In genomic region chr2:61015971-61016370, GRCh38 we compare ENCODE assay signal across 1 cellular context.
TF ChIP-seq lines count a peak whose summit lies in the region.

No MANE protein-coding gene starts in this region.

TF ChIP-seq in SK-N-SH treated with all-trans-retinoic acid at 6 μM for 48 hours, 23 proteins besides CTCF, POLR2A, EP300 and RAD21 (continued from another document):
- TF ChIP-seq POU6F1 (CRISPR knock-in tag; IDR thresholded peaks at IDR 0.05; ENCODE audit: borderline replicate concordance, low read depth) (no peak), ZNF8 (CRISPR knock-in tag; IDR thresholded peaks at IDR 0.05) (no peak), ZNF70 (CRISPR knock-in tag; IDR thresholded peaks at IDR 0.05) (no peak), ZFP3 (CRISPR knock-in tag; IDR thresholded peaks at IDR 0.05) (no peak), PATZ1 (CRISPR knock-in tag; IDR thresholded peaks at IDR 0.05; ENCODE audit: borderline replicate concordance) (no peak), RARB (CRISPR knock-in tag; IDR thresholded peaks at IDR 0.05) (no peak), ISL1 (CRISPR knock-in tag; IDR thresholded peaks at IDR 0.05) (no peak), CSDC2 (CRISPR knock-in tag; IDR thresholded peaks at IDR 0.05) (no peak), OSR1 (CRISPR knock-in tag; IDR thresholded peaks at IDR 0.05) (no peak), BACH2 (CRISPR knock-in tag; IDR thresholded peaks at IDR 0.05; ENCODE audit: borderline replicate concordance) (no peak), ZC3H10 (CRISPR knock-in tag; IDR thresholded peaks at IDR 0.05) (no peak)
